16 cellular contexts compared by ENCODE assay signal in genomic region chr2:183255406-183255805, GRCh38.
DNase-seq lines count a peak whose midpoint lies in the region; ATAC-seq lines count a peak whose summit lies in the region.
"Had no signal": no experiment of that assay in that cellular context is flagged by ENCODE, and none has a peak within 500 bp of the region (broad histone marks: within the 10 kb centered on the region; RNA-seq: fewer than 3 reads in every experiment).

No MANE protein-coding gene starts in this region.

- H3K9me3 ChIP-seq in trophoblast cell (ENCODE audit: insufficient read depth, low read depth, low read length), result no peaks in the 10 kb centered on the region
- H3K9me3 ChIP-seq: A549, BE2C had no signal

- H2AFZ ChIP-seq in trophoblast cell (ENCODE audit: insufficient read depth, low read length, poor library complexity), result no peak overlapping the region

- no peak overlapping the region for H3K18ac ChIP-seq in trophoblast cell (ENCODE audit: low read length)

- no peak overlapping the region for H3K4me2 ChIP-seq in trophoblast cell (ENCODE audit: low read length)
- H3K4me2 ChIP-seq: A549 had no signal

- H3K4me1 ChIP-seq in trophoblast cell (ENCODE audit: control insufficient read depth in 1 of 2, insufficient read depth in 2 of 2, low read length in 2 of 2), result no peaks in the 10 kb centered on the region
- H3K4me1 ChIP-seq: A549, BE2C had no signal

- H4K8ac ChIP-seq in trophoblast cell (ENCODE audit: low read depth, low read length), result no peak overlapping the region

- ATAC-seq in HG03520 (IDR thresholded peaks at IDR 0.05; ENCODE audit: unreplicated experiment), result no peak
- ATAC-seq: A549, HepG2 had no signal

- H2BK120ac ChIP-seq in trophoblast cell (ENCODE audit: insufficient read depth, low read length, poor library complexity), result no peak overlapping the region

- H3K79me1 ChIP-seq in trophoblast cell (ENCODE audit: low read length), result no peaks in the 10 kb centered on the region

- H3K36me3 ChIP-seq in trophoblast cell (ENCODE audit: control insufficient read depth in 1 of 2, insufficient read depth in 2 of 2, low read length in 2 of 2), result no peaks in the 10 kb centered on the region
- H3K36me3 ChIP-seq: BE2C had no signal

- WGBS in trophoblast cell (ENCODE audit: extremely low coverage, insufficient coverage, insufficient read length), result no CpG with 5 or more reads among the region's 2 CpGs

- H4K91ac ChIP-seq in trophoblast cell (ENCODE audit: low read depth, low read length), result no peak overlapping the region

- H4K12ac ChIP-seq in trophoblast cell (ENCODE audit: low read depth, low read length), result no peak overlapping the region

- no peak overlapping the region for H3K4ac ChIP-seq in trophoblast cell (ENCODE audit: low read depth, low read length)

- no peak overlapping the region for H2AK5ac ChIP-seq in trophoblast cell (ENCODE audit: low read length)

- no peaks in the 10 kb centered on the region for H3K79me2 ChIP-seq in trophoblast cell (ENCODE audit: control insufficient read depth, insufficient read depth, low read length, poor library complexity)

- no peak overlapping the region for H2BK5ac ChIP-seq in trophoblast cell (ENCODE audit: low read depth, low read length, poor library complexity)

- no peak overlapping the region for H3K23ac ChIP-seq in trophoblast cell (ENCODE audit: low read length)

- no peaks in the 10 kb centered on the region for H3K27me3 ChIP-seq in trophoblast cell (ENCODE audit: insufficient read depth, low read length)
- H3K27me3 ChIP-seq: BE2C had no signal

- no peak overlapping the region for H3K27ac ChIP-seq in trophoblast cell (ENCODE audit: low read depth, low read length)
- H3K27ac ChIP-seq: A549, C4-2B had no signal

- no peak overlapping the region for H3K4me3 ChIP-seq in trophoblast cell (ENCODE audit: low read depth, low read length)
- H3K4me3 ChIP-seq: A549 had no signal

- peak overlapping the region; percentile 29 for H3K9ac ChIP-seq in trophoblast cell (ENCODE audit: low read length)

- no peak overlapping the region for H3K14ac ChIP-seq in trophoblast cell (ENCODE audit: low read length)

- DNase-seq in NCI-H2081 treated with DMSO at 0.1 percent for 48 hours (lab: John Stamatoyannopoulos, UW), result peak; percentile 10
- peak; percentile 43 to 74 for DNase-seq in NCI-H446 (lab: John Stamatoyannopoulos, UW)
- peak; percentile 93 for DNase-seq in cerebellar cortex (ENCODE audit: low spot score)
- DNase-seq in trophoblast cell, result no peak
- DNase-seq in NCI-H1092 treated with DMSO at 0.1 percent for 48 hours (lab: John Stamatoyannopoulos, UW), result no peak
- DNase-seq in T-helper 2 cell, result no peak
- DNase-seq: BE2C; CD4-positive, alpha-beta memory T cell; DND-41; GF-D8; HCEC 1CT; HFFc6 had no signal

- no peak overlapping the region for H2BK12ac ChIP-seq in trophoblast cell (ENCODE audit: low read length)

Comparison
In these comparisons a context has a peak if more than half of its experiments do, and no peak if none do; other contexts are left out.
1. DNase-seq: peak in NCI-H2081 treated with DMSO at 0.1 percent for 48 hours (single experiment), NCI-H446 (2 of 2) and cerebellar cortex (single experiment); none in trophoblast cell (0 of 2), NCI-H1092 treated with DMSO at 0.1 percent for 48 hours (single experiment) and T-helper 2 cell (0 of 5).